Comparison of ENCODE assay signal across 8 cellular contexts in the genomic region with DNA sequence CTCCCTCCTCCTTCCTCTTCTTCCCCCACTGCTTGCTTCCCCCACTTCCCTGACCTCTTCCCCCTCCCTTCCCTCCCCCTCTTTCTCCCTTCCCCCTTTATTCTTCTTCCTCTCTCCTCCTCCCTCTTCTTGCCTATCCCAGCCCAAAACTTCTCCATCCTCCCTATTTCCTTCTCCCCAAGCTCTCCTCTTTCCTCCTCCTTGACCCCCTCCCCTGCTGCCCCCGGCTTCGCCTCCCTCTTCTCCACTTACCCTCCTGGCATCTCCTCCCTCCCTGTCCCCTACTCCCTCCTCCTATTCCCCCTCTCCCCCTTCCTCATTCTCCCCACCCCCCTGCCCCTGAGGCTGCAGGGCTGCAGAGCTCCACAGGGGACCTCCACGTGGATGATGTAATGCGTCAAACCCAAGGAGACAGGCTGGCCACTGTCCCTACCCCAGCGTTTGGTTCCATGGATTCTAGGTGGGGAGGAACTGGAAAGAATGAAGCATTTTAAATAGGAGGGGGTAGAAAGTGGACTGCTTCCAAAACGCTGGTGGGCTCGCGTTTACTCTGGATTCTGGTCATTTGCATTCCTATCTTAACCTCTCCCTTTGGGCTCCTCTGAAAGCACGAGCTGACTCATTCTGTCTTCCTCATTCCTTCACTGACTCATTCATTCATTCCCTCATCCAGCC. TPM values are rescaled to one million over a fixed set of nuclear protein-coding genes. Genes with fewer than 3 reads are reported as not detected.
DNase-seq lines count a peak whose midpoint lies in the region; ATAC-seq and TF ChIP-seq lines count a peak whose summit lies in the region.

No MANE protein-coding gene starts in this region.

- H3K4me3 ChIP-seq in H7 (ENCODE audit: insufficient read depth, low read depth, low read length) (peak overlapping the region; percentile 14), WI38 (ENCODE audit: low read depth, low read length) (peak overlapping the region; percentile 45)

- peaks cover 2% of the 10 kb centered on the region; the same call in 1 of the 2 replicates for H3K36me3 ChIP-seq in H7 (replicated peaks; ENCODE audit: control insufficient read depth, insufficient read depth, low read length)

- TF ChIP-seq CTCF in WI38 (IDR thresholded peaks at IDR 0.05; ENCODE audit: low read depth, low read length) (no peak), foreskin keratinocyte (conservative IDR thresholded peaks at IDR 0.05) (peak; percentile 7)

- peaks cover 20% of the 10 kb centered on the region for H3K4me1 ChIP-seq in foreskin keratinocyte

- ATAC-seq in foreskin keratinocyte, result peak; percentile 75
- no peak for ATAC-seq in HG03439 (IDR thresholded peaks at IDR 0.05; ENCODE audit: unreplicated experiment)

- DNase-seq in AG08396 (ENCODE audit: low spot score), result peak; percentile 82
- peak; percentile 82 for DNase-seq in H7
- DNase-seq in foreskin keratinocyte, result peak; percentile 96 to 99
- peak; percentile 99 for DNase-seq in renal cortical epithelial cell (ENCODE audit: low read depth)
- no peak for DNase-seq in NCI-H2081 treated with DMSO at 0.1 percent for 48 hours (lab: John Stamatoyannopoulos, UW)
- no peak for DNase-seq in putamen (ENCODE audit: low spot score)

- H3K27ac ChIP-seq in foreskin keratinocyte, result no peak overlapping the region

- H3K27me3 ChIP-seq in H7 (ENCODE audit: control insufficient read depth, insufficient read depth, low read length) (peaks cover 8% of the 10 kb centered on the region), foreskin keratinocyte (no peaks in the 10 kb centered on the region)

RNA-seq across cellular contexts. Expression of a gene that starts 0.7 kb away (rescaled TPM):
- total RNA-seq in H7 (2014; rRNA removed; shearing (Covaris generic)), result 114 and 118 TPM in 2 replicates
- total RNA-seq in foreskin keratinocyte (181 and 188 TPM in 2 replicates), renal cortical epithelial cell (100 and 192 TPM in 2 replicates)
- 255 and 260 TPM in 2 replicates for polyA plus RNA-seq in foreskin keratinocyte

RNA-seq across cellular contexts. Expression of a gene that starts 29.7 kb away (rescaled TPM):
- total RNA-seq in H7 (2014; rRNA removed; shearing (Covaris generic)), result 76.6 and 92.3 TPM in 2 replicates
- total RNA-seq in foreskin keratinocyte (37.9 and 39.8 TPM in 2 replicates), renal cortical epithelial cell (152 and 155 TPM in 2 replicates)
- polyA plus RNA-seq in foreskin keratinocyte, result 14.6 and 15.7 TPM in 2 replicates

Comparison
In these comparisons a context has a peak if more than half of its experiments do, and no peak if none do; other contexts are left out.
1. DNase-seq: peak in AG08396 (single experiment), H7 (single experiment), foreskin keratinocyte (2 of 2) and renal cortical epithelial cell (single experiment); none in NCI-H2081 treated with DMSO at 0.1 percent for 48 hours (single experiment) and putamen (single experiment).